In the genomic region with DNA sequence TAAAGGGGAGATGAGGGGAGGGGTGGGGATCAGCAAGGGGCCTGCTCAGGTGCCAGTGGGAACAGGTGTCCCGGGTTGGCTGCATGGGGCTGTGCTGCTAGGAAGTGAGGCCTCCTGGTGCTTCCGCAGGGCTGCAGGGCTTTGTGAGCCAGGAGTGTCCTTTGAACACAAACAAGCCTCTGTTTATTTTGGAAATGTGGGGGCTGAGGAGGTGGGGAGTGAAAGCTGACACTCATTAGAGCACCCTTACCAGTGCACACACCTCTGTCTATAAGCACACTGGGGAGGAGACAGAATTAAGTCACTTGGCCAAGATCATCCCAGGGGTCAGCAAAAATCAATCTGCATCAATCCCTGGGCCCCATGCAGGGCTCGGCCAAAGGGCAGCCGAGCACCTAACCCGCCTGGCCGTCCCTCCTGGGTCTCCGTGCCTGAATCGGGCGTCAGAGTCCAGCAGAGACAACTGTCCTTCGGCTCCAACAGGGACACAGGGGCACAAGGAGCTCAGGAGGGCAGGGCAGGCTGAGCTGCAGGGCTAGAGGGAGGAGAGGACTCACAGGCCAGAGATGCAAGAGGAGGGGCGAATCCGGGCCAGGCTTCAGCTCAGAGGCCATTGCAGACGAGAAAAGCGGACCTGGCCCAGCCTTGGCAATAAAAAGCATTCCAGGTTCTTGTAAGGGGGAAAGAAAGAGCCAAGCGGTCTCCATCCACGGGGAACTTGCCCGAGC, we compare ENCODE assay signal across 15 cellular contexts.
DNase-seq lines count a peak whose midpoint lies in the region; ATAC-seq, FAIRE-seq and TF ChIP-seq lines count a peak whose summit lies in the region.
"Had no signal": no experiment of that assay in that cellular context is flagged by ENCODE, and none has a peak within 500 bp of the region (broad histone marks: within the 10 kb centered on the region; RNA-seq: fewer than 3 reads in every experiment).

No MANE protein-coding gene starts in this region.

- H3K27ac ChIP-seq in H9 (ENCODE audit: insufficient read length, low read depth, low read length) = no peak overlapping the region
- H3K27ac ChIP-seq in neuronal stem cell (replicated peaks; ENCODE audit: low read length) = peak overlapping the region; percentile 55
- no peak overlapping the region for H3K27ac ChIP-seq in dorsolateral prefrontal cortex
- H3K27ac ChIP-seq: BLaER1, coronary artery had no signal

- H3K36me3 ChIP-seq in neuronal stem cell (replicated peaks in 1 of 2; ENCODE audit: control insufficient read depth in 2 of 2, insufficient read depth in 2 of 2, low read length in 2 of 2) = peaks cover 0 to 20% of the 10 kb centered on the region in 2 donors

- intact Hi-C loops in activated T-helper 1 cell treated with anti-CD3 and anti-CD28 coated beads, Interleukin-12 subunit alpha, Interleukin-12 subunit beta, Interleukin-2, Interleukin-4 antibody, amounts not matched to agents 30 ng/mL and 10 ng/mL and 1 ng/mL, durations not matched to agents 14 hours and 24 hours and 36 hours (cut with micrococcal nuclease) = no loop called here
- intact Hi-C loops in dorsolateral prefrontal cortex (cut with DNase I) = no loop called here

- H3K23ac ChIP-seq in H9 (ENCODE audit: insufficient read length, low read depth, low read length) (no peak overlapping the region), neuronal stem cell (ENCODE audit: low read depth, low read length, poor library complexity) (peak overlapping the region; percentile 67)

- H2BK5ac ChIP-seq in H9 (ENCODE audit: insufficient read length, low read length) = no peak overlapping the region
- H2BK5ac ChIP-seq in neuronal stem cell (ENCODE audit: low read length) = no peak overlapping the region

- H3K27me3 ChIP-seq in H9 (ENCODE audit: insufficient read depth, low read length) (no peaks in the 10 kb centered on the region), neuronal stem cell (ENCODE audit: control insufficient read depth in 3 of 3, insufficient read depth in 3 of 3, low read depth in 1 of 3, low read length in 3 of 3) (no peaks in the 10 kb centered on the region), dorsolateral prefrontal cortex (no peaks in the 10 kb centered on the region)
- H3K27me3 ChIP-seq: BLaER1 had no signal

- peaks cover 44 to 52% of the 10 kb centered on the region in 2 experiments for H3K4me1 Mint-ChIP-seq in H9
- H3K4me1 Mint-ChIP-seq in activated T-helper 1 cell treated with anti-CD3 and anti-CD28 coated beads, Interleukin-12 subunit alpha, Interleukin-12 subunit beta, Interleukin-2, Interleukin-4 antibody, amounts not matched to agents 30 ng/mL and 10 ng/mL and 1 ng/mL, durations not matched to agents 14 hours and 24 hours and 36 hours (ENCODE audit: low read depth) = no peaks in the 10 kb centered on the region
- H3K4me1 Mint-ChIP-seq: activated naive CD8-positive, alpha-beta T cell treated with anti-CD3 and anti-CD28 coated beads, Interleukin-2, amount 10 ng/mL, durations not matched to agents 7 days and 5 days had no signal

- H3K79me1 ChIP-seq in H9 (ENCODE audit: insufficient read depth, low read depth, low read length, poor library complexity, severe bottlenecking) = no peaks in the 10 kb centered on the region
- peaks cover 17% of the 10 kb centered on the region for H3K79me1 ChIP-seq in neuronal stem cell (ENCODE audit: low read depth, low read length)

- H2BK120ac ChIP-seq in H9 (ENCODE audit: low read depth, low read length, poor library complexity, severe bottlenecking) (no peak overlapping the region), neuronal stem cell (ENCODE audit: low read depth, low read length) (no peak overlapping the region)

- no peak for FAIRE-seq in GM12892 (lab: Jason Lieb, UNC)

- no peak overlapping the region for H4K5ac ChIP-seq in H9 (ENCODE audit: insufficient read length, low read depth, low read length)

- TF ChIP-seq POLR2A in GM18505 (IDR thresholded peaks at IDR 0.05; ENCODE audit: borderline replicate concordance, extremely low read depth, insufficient read depth, insufficient read length) (no peak), GM12892 (IDR thresholded peaks at IDR 0.05; ENCODE audit: low read depth, low read length) (no peak)

- H2BK12ac ChIP-seq in H9 (ENCODE audit: insufficient read length, low read depth, low read length) = no peak overlapping the region
- no peak overlapping the region for H2BK12ac ChIP-seq in neuronal stem cell (ENCODE audit: low read length)

- TF ChIP-seq CTCF in H9 (conservative IDR thresholded peaks at IDR 0.05) (no peak), dorsolateral prefrontal cortex (IDR thresholded peaks at IDR 0.05 in 54 of 56, conservative IDR thresholded peaks at IDR 0.05 in 2 of 56; ENCODE audit: low read depth in 1 of 56, partially characterized antibody in 56 of 56) (no peak)

- H3K79me2 ChIP-seq in H9 (ENCODE audit: insufficient read depth, low read length) = 0 out of 2 replicates have a peak, but pooled peaks cover 2% of the 10 kb centered on the region

- peak overlapping the region in 2 of 3 experiments; percentile 64 to 91; a peak in 5 of 7 replicates for H3K27ac Mint-ChIP-seq in H9
- H3K27ac Mint-ChIP-seq in activated T-helper 1 cell treated with anti-CD3 and anti-CD28 coated beads, Interleukin-12 subunit alpha, Interleukin-12 subunit beta, Interleukin-2, Interleukin-4 antibody, amounts not matched to agents 30 ng/mL and 10 ng/mL and 1 ng/mL, durations not matched to agents 14 hours and 24 hours and 36 hours = peak overlapping the region; percentile 40
- H3K27ac Mint-ChIP-seq: activated naive CD8-positive, alpha-beta T cell treated with anti-CD3 and anti-CD28 coated beads, Interleukin-2, amount 10 ng/mL, durations not matched to agents 7 days and 5 days had no signal

- H3K36me3 Mint-ChIP-seq in H9 (ENCODE audit: insufficient read depth in 1 of 3, low read depth in 3 of 3) = peaks cover 2 to 9% (median 8%) of the 10 kb centered on the region in 3 experiments; a peak in 5 of 7 replicates
- H3K36me3 Mint-ChIP-seq in activated T-helper 1 cell treated with anti-CD3 and anti-CD28 coated beads, Interleukin-12 subunit alpha, Interleukin-12 subunit beta, Interleukin-2, Interleukin-4 antibody, amounts not matched to agents 30 ng/mL and 10 ng/mL and 1 ng/mL, durations not matched to agents 14 hours and 24 hours and 36 hours (ENCODE audit: low read depth) = no peaks in the 10 kb centered on the region
- H3K36me3 Mint-ChIP-seq: activated naive CD8-positive, alpha-beta T cell treated with anti-CD3 and anti-CD28 coated beads, Interleukin-2, amount 10 ng/mL, durations not matched to agents 7 days and 5 days had no signal

- no peak overlapping the region for H3K18ac ChIP-seq in H9 (ENCODE audit: insufficient read length, low read depth, low read length)
- H3K18ac ChIP-seq in neuronal stem cell (ENCODE audit: low read length) = peak overlapping the region; percentile 93

- no peak for DNase-seq in H9
- DNase-seq in NCI-H2171 (lab: John Stamatoyannopoulos, UW) = peak; percentile 31
- DNase-seq in activated T-helper 1 cell treated with anti-CD3 and anti-CD28 coated beads, Interleukin-12 subunit alpha, Interleukin-12 subunit beta, Interleukin-2, Interleukin-4 antibody, amounts not matched to agents 30 ng/mL and 10 ng/mL and 1 ng/mL, durations not matched to agents 14 hours and 24 hours and 36 hours (ENCODE audit: low spot score) = no peak
- no peak for DNase-seq in neuronal stem cell (ENCODE audit: low spot score)
- no peak for DNase-seq in DMS 273 treated with DMSO at 0.1 percent for 48 hours (lab: John Stamatoyannopoulos, UW)
- DNase-seq in dorsolateral prefrontal cortex = no peak
- DNase-seq in GM12892 (ENCODE audit: insufficient read length) = no peak
- DNase-seq: activated naive CD8-positive, alpha-beta T cell treated with anti-CD3 and anti-CD28 coated beads, Interleukin-2, amount 10 ng/mL, durations not matched to agents 7 days and 5 days; GF-D8; NCI-H1930; stimulated activated CD4-positive, alpha-beta T cell treated with anti-CD3 and anti-CD28 coated beads, Interleukin-4, amount 100 ng/mL, for 4 hours; stimulated activated naive CD8-positive, alpha-beta T cell treated with anti-CD3 and anti-CD28 coated beads, Interleukin-15, Interleukin-2, amounts not matched to agents 100 U/mL and 50 U/mL, for 24 hours had no signal

- H3K4ac ChIP-seq in H9 (ENCODE audit: low read depth, low read length) (no peak overlapping the region), neuronal stem cell (ENCODE audit: low read length) (no peak overlapping the region)

- H3K4me1 ChIP-seq in H9 (ENCODE audit: insufficient read depth, low read length) = no peaks in the 10 kb centered on the region; the same call in 1 of the 2 replicates
- peaks cover 41 to 52% of the 10 kb centered on the region in 2 donors for H3K4me1 ChIP-seq in neuronal stem cell (ENCODE audit: control insufficient read depth in 2 of 2, insufficient read depth in 1 of 2, low read depth in 1 of 2, low read length in 2 of 2)

- no peak overlapping the region for H3K56ac ChIP-seq in H9 (ENCODE audit: insufficient read length, low read depth, low read length)

- H3K9me3 ChIP-seq in H9 (ENCODE audit: control insufficient read depth, low read depth, low read length) (no peaks in the 10 kb centered on the region), neuronal stem cell (replicated peaks in 1 of 2; ENCODE audit: control insufficient read depth in 2 of 2, insufficient read depth in 1 of 2, low read depth in 1 of 2, low read length in 2 of 2) (peaks cover 2 to 5% of the 10 kb centered on the region in 2 donors)
- H3K9me3 ChIP-seq: BLaER1 had no signal

- no peak overlapping the region for H2BK20ac ChIP-seq in H9 (ENCODE audit: low read depth, low read length, poor library complexity, severe bottlenecking)

- ATAC-seq in GM18505 (IDR thresholded peaks at IDR 0.05; ENCODE audit: unreplicated experiment) = no peak
- ATAC-seq: stimulated activated naive CD8-positive, alpha-beta T cell treated with anti-CD3 and anti-CD28 coated beads, Interleukin-15, Interleukin-2, amounts not matched to agents 100 U/mL and 50 U/mL, for 24 hours had no signal

- no peaks in the 10 kb centered on the region for H4K20me1 ChIP-seq in H9 (ENCODE audit: control insufficient read depth, insufficient read depth, insufficient read length)

- peak overlapping the region in 1 of 2 donors; percentile 22 for H3K4me3 ChIP-seq in neuronal stem cell (ENCODE audit: low read length in 2 of 2)
- no peak overlapping the region for H3K4me3 ChIP-seq in dorsolateral prefrontal cortex
- H3K4me3 ChIP-seq: BLaER1, coronary artery had no signal

- H2AK5ac ChIP-seq in H9 (ENCODE audit: insufficient read length, low read length) = no peak overlapping the region
- H2AK5ac ChIP-seq in neuronal stem cell (ENCODE audit: low read depth, low read length) = peak overlapping the region; percentile 40

- H2BK15ac ChIP-seq in H9 (ENCODE audit: low read depth, low read length) = no peak overlapping the region
- no peak overlapping the region for H2BK15ac ChIP-seq in neuronal stem cell (ENCODE audit: low read length)

- no peak overlapping the region for H3K4me2 ChIP-seq in H9 (ENCODE audit: insufficient read depth, insufficient read length, low read length)
- no peak overlapping the region for H3K4me2 ChIP-seq in neuronal stem cell (ENCODE audit: insufficient read depth, low read length, poor library complexity, severe bottlenecking)
- H3K4me2 ChIP-seq: BLaER1 had no signal

- no CpG with 5 or more reads among the region's 17 CpGs for WGBS in H9 (ENCODE audit: extremely low coverage, insufficient read length, low lambda C conversion rate)
- no CpG with 5 or more reads among the region's 17 CpGs for WGBS in neuronal stem cell (ENCODE audit: extremely low coverage in 2 of 2, insufficient read length in 2 of 2, insufficient replicate concordance in 1 of 2), 2 donors

- no peaks in the 10 kb centered on the region; a peak in 2 of 5 replicates for H3K9me3 Mint-ChIP-seq in H9
- no peaks in the 10 kb centered on the region for H3K9me3 Mint-ChIP-seq in activated T-helper 1 cell treated with anti-CD3 and anti-CD28 coated beads, Interleukin-12 subunit alpha, Interleukin-12 subunit beta, Interleukin-2, Interleukin-4 antibody, amounts not matched to agents 30 ng/mL and 10 ng/mL and 1 ng/mL, durations not matched to agents 14 hours and 24 hours and 36 hours
- H3K9me3 Mint-ChIP-seq: activated naive CD8-positive, alpha-beta T cell treated with anti-CD3 and anti-CD28 coated beads, Interleukin-2, amount 10 ng/mL, durations not matched to agents 7 days and 5 days had no signal

- no peaks in the 10 kb centered on the region for H3K23me2 ChIP-seq in H9 (ENCODE audit: insufficient read length, low read depth, low read length, poor library complexity, severe bottlenecking)

- H2AFZ ChIP-seq in H9 (ENCODE audit: low read length) = no peak overlapping the region
- H2AFZ ChIP-seq in neuronal stem cell (ENCODE audit: low read length) = no peak overlapping the region

- H3K9ac ChIP-seq in H9 (ENCODE audit: extremely low read depth, insufficient read length, low read length) = no peak overlapping the region
- H3K9ac ChIP-seq in neuronal stem cell (ENCODE audit: low read depth, low read length, poor library complexity) = peak overlapping the region; percentile 85
- H3K9ac ChIP-seq: BLaER1 had no signal

- H3K14ac ChIP-seq in H9 (ENCODE audit: insufficient read depth, low read length) (no peak overlapping the region; the same call in 1 of the 2 replicates), neuronal stem cell (ENCODE audit: low read length) (no peak overlapping the region)

- H3T11ph ChIP-seq in H9 (ENCODE audit: low read length) = no peak overlapping the region

- H3K27me3 Mint-ChIP-seq in H9 (ENCODE audit: low read depth) = peaks cover 1% of the 10 kb centered on the region
- no peaks in the 10 kb centered on the region for H3K27me3 Mint-ChIP-seq in activated T-helper 1 cell treated with anti-CD3 and anti-CD28 coated beads, Interleukin-12 subunit alpha, Interleukin-12 subunit beta, Interleukin-2, Interleukin-4 antibody, amounts not matched to agents 30 ng/mL and 10 ng/mL and 1 ng/mL, durations not matched to agents 14 hours and 24 hours and 36 hours (ENCODE audit: insufficient read depth)
- H3K27me3 Mint-ChIP-seq: activated naive CD8-positive, alpha-beta T cell treated with anti-CD3 and anti-CD28 coated beads, Interleukin-2, amount 10 ng/mL, durations not matched to agents 7 days and 5 days had no signal

- H3K4me3 Mint-ChIP-seq in H9 = no peak overlapping the region
- no peak overlapping the region for H3K4me3 Mint-ChIP-seq in activated T-helper 1 cell treated with anti-CD3 and anti-CD28 coated beads, Interleukin-12 subunit alpha, Interleukin-12 subunit beta, Interleukin-2, Interleukin-4 antibody, amounts not matched to agents 30 ng/mL and 10 ng/mL and 1 ng/mL, durations not matched to agents 14 hours and 24 hours and 36 hours
- H3K4me3 Mint-ChIP-seq: activated naive CD8-positive, alpha-beta T cell treated with anti-CD3 and anti-CD28 coated beads, Interleukin-2, amount 10 ng/mL, durations not matched to agents 7 days and 5 days had no signal

- H4K91ac ChIP-seq in H9 (ENCODE audit: insufficient read length, low read depth, low read length) (no peak overlapping the region), neuronal stem cell (ENCODE audit: low read depth, low read length, poor library complexity) (no peak overlapping the region)

- H4K8ac ChIP-seq in H9 (replicated peaks; ENCODE audit: insufficient read length, low read depth, low read length) = no peak overlapping the region
- no peak overlapping the region for H4K8ac ChIP-seq in neuronal stem cell (ENCODE audit: low read depth, low read length)
